In genomic region chr6:134204031-134204430, GRCh38 we compare ENCODE assay signal across 29 cellular contexts.
"Had no signal": no experiment of that assay in that cellular context is flagged by ENCODE, and none has a peak within 500 bp of the region (broad histone marks: within the 10 kb centered on the region; RNA-seq: fewer than 3 reads in every experiment).

No MANE protein-coding gene starts in this region.

- H3K4me3 ChIP-seq: stomach, suprapubic skin, testis, thoracic aorta, thyroid gland, tibial artery, tibial nerve, transverse colon, upper lobe of left lung, upper lobe of right lung, uterus, vagina had no signal

- H3K4me3 Mint-ChIP-seq: stimulated activated effector memory CD8-positive, alpha-beta T cell treated with anti-CD3 and anti-CD28 coated beads, Interleukin-12 subunit alpha, Interleukin-12 subunit beta, amount 100 ng/mL, for 72 hours; stimulated activated memory B cell treated with anti-CD40 and anti-IgM and Interleukin-4, amounts not matched to agents 10 μg/mL and 1 μg/mL and 100 μg/mL, for 72 hours; stimulated activated naive B cell treated with anti-CD40 and anti-IgM and Interleukin-4, amounts not matched to agents 10 μg/mL and 1 μg/mL and 100 μg/mL, for 72 hours; stimulated activated naive CD8-positive, alpha-beta T cell treated with anti-CD3 and anti-CD28 coated beads, Interleukin-15, amount 100 ng/mL, for 72 hours; stimulated activated naive CD8-positive, alpha-beta T cell treated with anti-CD3 and anti-CD28 coated beads, Interleukin-15, Interleukin-2, amounts not matched to agents 100 ng/mL and 50 ng/mL, for 24 hours; type B pancreatic cell had no signal

- DNase-seq: stimulated activated CD4-positive, alpha-beta T cell treated with anti-CD3 and anti-CD28 coated beads, Interleukin-2, amount 100 ng/mL, for 48 hours; stimulated activated CD4-positive, alpha-beta T cell treated with anti-CD3 and anti-CD28 coated beads, Interleukin-4, amount 100 ng/mL, for 1 hour; stimulated activated CD4-positive, alpha-beta T cell treated with anti-CD3 and anti-CD28 coated beads, Interleukin-4, amount 100 ng/mL, for 24 hours; stimulated activated CD4-positive, alpha-beta T cell treated with anti-CD3 and anti-CD28 coated beads, Interleukin-4, amount 100 ng/mL, for 4 hours; stimulated activated CD8-positive, alpha-beta memory T cell treated with anti-CD3 and anti-CD28 coated beads, Interleukin-4, amount 100 ng/mL, for 48 hours; stimulated activated naive B cell treated with anti-CD40 and anti-IgM and Interleukin-4, amounts not matched to agents 10 μg/mL and 1 μg/mL and 100 μg/mL, for 72 hours; stimulated activated naive CD4-positive, alpha-beta T cell; stimulated activated naive CD4-positive, alpha-beta T cell treated with Interleukin-2 at 50 U/mL for 16 hours; stimulated activated naive CD8-positive, alpha-beta T cell treated with anti-CD3 and anti-CD28 coated beads, Interleukin-15, amount 100 ng/mL, for 72 hours; stimulated activated naive CD8-positive, alpha-beta T cell treated with anti-CD3 and anti-CD28 coated beads, Interleukin-15, Interleukin-2, amounts not matched to agents 100 U/mL and 50 U/mL, for 24 hours; stomach; substantia nigra; testis; thyroid gland; tibial artery; transverse colon; trophoblast cell; upper lobe of left lung; upper lobe of right lung; uterus had no signal

- H3K27me3 ChIP-seq: stomach, suprapubic skin, testis, thyroid gland, tibial artery, tibial nerve, transverse colon, upper lobe of left lung, upper lobe of right lung, uterus, vagina had no signal

- ATAC-seq: stimulated activated effector memory CD8-positive, alpha-beta T cell treated with anti-CD3 and anti-CD28 coated beads, Interleukin-12 subunit alpha, Interleukin-12 subunit beta, amount 100 ng/mL, for 72 hours; stimulated activated memory B cell treated with anti-CD40 and anti-IgM and Interleukin-4, amounts not matched to agents 10 μg/mL and 1 μg/mL and 100 μg/mL, for 72 hours; stimulated activated naive B cell treated with anti-CD40 and anti-IgM and Interleukin-4, amounts not matched to agents 10 μg/mL and 1 μg/mL and 100 μg/mL, for 72 hours; stimulated activated naive CD8-positive, alpha-beta T cell treated with anti-CD3 and anti-CD28 coated beads, Interleukin-15, amount 100 ng/mL, for 72 hours; stimulated activated naive CD8-positive, alpha-beta T cell treated with anti-CD3 and anti-CD28 coated beads, Interleukin-15, Interleukin-2, amounts not matched to agents 100 U/mL and 50 U/mL, for 24 hours; upper lobe of right lung had no signal

- FAIRE-seq: urothelium cell line had no signal

- H3K27ac ChIP-seq: stomach, suprapubic skin, testis, thoracic aorta, thyroid gland, tibial artery, tibial nerve, transverse colon, upper lobe of left lung, upper lobe of right lung, uterus, vagina had no signal

- H3K27ac Mint-ChIP-seq: stimulated activated effector memory CD8-positive, alpha-beta T cell treated with anti-CD3 and anti-CD28 coated beads, Interleukin-12 subunit alpha, Interleukin-12 subunit beta, amount 100 ng/mL, for 72 hours; stimulated activated memory B cell treated with anti-CD40 and anti-IgM and Interleukin-4, amounts not matched to agents 10 μg/mL and 1 μg/mL and 100 μg/mL, for 72 hours; stimulated activated naive B cell treated with anti-CD40 and anti-IgM and Interleukin-4, amounts not matched to agents 10 μg/mL and 1 μg/mL and 100 μg/mL, for 72 hours; stimulated activated naive CD8-positive, alpha-beta T cell treated with anti-CD3 and anti-CD28 coated beads, Interleukin-15, amount 100 ng/mL, for 72 hours; stimulated activated naive CD8-positive, alpha-beta T cell treated with anti-CD3 and anti-CD28 coated beads, Interleukin-15, Interleukin-2, amounts not matched to agents 100 ng/mL and 50 ng/mL, for 24 hours; type B pancreatic cell had no signal

- H3K36me3 ChIP-seq: stomach, suprapubic skin, thoracic aorta, thyroid gland, tibial artery, transverse colon, upper lobe of left lung, upper lobe of right lung, uterus, vagina had no signal

- H3K4me1 ChIP-seq: suprapubic skin, testis, tibial artery, tibial nerve, transverse colon, upper lobe of left lung, upper lobe of right lung, uterus, vagina had no signal

- H3K36me3 Mint-ChIP-seq: stimulated activated effector memory CD8-positive, alpha-beta T cell treated with anti-CD3 and anti-CD28 coated beads, Interleukin-12 subunit alpha, Interleukin-12 subunit beta, amount 100 ng/mL, for 72 hours had no signal

- H3K9me3 ChIP-seq: suprapubic skin, testis, thoracic aorta, thyroid gland, transverse colon, upper lobe of right lung, uterus, vagina had no signal

- H3K27me3 Mint-ChIP-seq: stimulated activated memory B cell treated with anti-CD40 and anti-IgM and Interleukin-4, amounts not matched to agents 10 μg/mL and 1 μg/mL and 100 μg/mL, for 72 hours; stimulated activated naive B cell treated with anti-CD40 and anti-IgM and Interleukin-4, amounts not matched to agents 10 μg/mL and 1 μg/mL and 100 μg/mL, for 72 hours; stimulated activated naive CD8-positive, alpha-beta T cell treated with anti-CD3 and anti-CD28 coated beads, Interleukin-15, amount 100 ng/mL, for 72 hours; stimulated activated naive CD8-positive, alpha-beta T cell treated with anti-CD3 and anti-CD28 coated beads, Interleukin-15, Interleukin-2, amounts not matched to agents 100 ng/mL and 50 ng/mL, for 24 hours; type B pancreatic cell had no signal

- H3K4me1 Mint-ChIP-seq: stimulated activated effector memory CD8-positive, alpha-beta T cell treated with anti-CD3 and anti-CD28 coated beads, Interleukin-12 subunit alpha, Interleukin-12 subunit beta, amount 100 ng/mL, for 72 hours had no signal
